13 cellular contexts compared by ENCODE assay signal in genomic region chrX:45006002-45006800, GRCh38.
A peak's percentile ranks its signal among the peaks of the same experiment; 100 is the strongest.
DNase-seq lines count a peak whose midpoint lies in the region; ATAC-seq and TF ChIP-seq lines count a peak whose summit lies in the region.
"Had no signal": no experiment of that assay in that cellular context is flagged by ENCODE, and none has a peak within 500 bp of the region (broad histone marks: within the 10 kb centered on the region; RNA-seq: fewer than 3 reads in every experiment).

No MANE protein-coding gene starts in this region.

- intact Hi-C loops in transverse colon (cut with DNase I; ENCODE audit: low total_unique reads): no loop called here

- ATAC-seq in RWPE2 (ENCODE audit: low read depth): peak; percentile 59
- no peak for ATAC-seq in GM18907 (IDR thresholded peaks at IDR 0.05; ENCODE audit: unreplicated experiment)

- no peak overlapping the region for H3K4me3 ChIP-seq in RWPE2 (ENCODE audit: severe bottlenecking)
- H3K4me3 ChIP-seq in fibroblast of the aortic adventitia (ENCODE audit: low read depth, low read length): no peak overlapping the region
- no peak overlapping the region for H3K4me3 ChIP-seq in transverse colon
- H3K4me3 ChIP-seq: prostate gland, SK-N-MC had no signal

- H3K27ac ChIP-seq in RWPE2 (ENCODE audit: poor library complexity, severe bottlenecking): peak overlapping the region; percentile 36
- no peak overlapping the region for H3K27ac ChIP-seq in transverse colon
- H3K27ac ChIP-seq: prostate gland, SK-N-MC, WERI-Rb-1 had no signal

- no peak for TF ChIP-seq POLR2A in transverse colon (IDR thresholded peaks at IDR 0.05)

- DNase-seq in ACHN (peak; percentile 49), EH (ENCODE audit: low read depth) (peak; percentile 33), RWPE2 (ENCODE audit: low spot score) (no peak), fibroblast of the aortic adventitia (ENCODE audit: low read depth) (peak; percentile 3), NCI-H2029 treated with DMSO at 0.1 percent for 48 hours (lab: John Stamatoyannopoulos, UW) (no peak), transverse colon (no peak), NCI-H1436 treated with DMSO at 0.1 percent for 48 hours (lab: John Stamatoyannopoulos, UW) (no peak)
- DNase-seq: central memory CD4-positive, alpha-beta T cell; stimulated activated CD4-positive, alpha-beta T cell treated with anti-CD3 and anti-CD28 coated beads, Interleukin-4, amount 100 ng/mL, for 4 hours; WERI-Rb-1 had no signal

- no peaks in the 10 kb centered on the region for H3K9me3 ChIP-seq in RWPE2 (ENCODE audit: severe bottlenecking)
- no peaks in the 10 kb centered on the region for H3K9me3 ChIP-seq in transverse colon
- H3K9me3 ChIP-seq: prostate gland had no signal

- H3K36me3 ChIP-seq in RWPE2 (ENCODE audit: low read depth): no peaks in the 10 kb centered on the region
- H3K36me3 ChIP-seq in transverse colon: no peaks in the 10 kb centered on the region
- H3K36me3 ChIP-seq: prostate gland, WERI-Rb-1 had no signal

- TF ChIP-seq CTCF in RWPE2 (IDR thresholded peaks at IDR 0.05; ENCODE audit: poor library complexity, severe bottlenecking): no peak
- TF ChIP-seq CTCF in fibroblast of the aortic adventitia (IDR thresholded peaks at IDR 0.05; ENCODE audit: insufficient read depth, low read length): no peak
- TF ChIP-seq CTCF in transverse colon (IDR thresholded peaks at IDR 0.05): no peak

- H3K4me1 ChIP-seq in RWPE2 (ENCODE audit: insufficient read depth, poor library complexity, severe bottlenecking) (peaks cover 27% of the 10 kb centered on the region), transverse colon (peaks cover under 1 to 5% (median 3%) of the 10 kb centered on the region in 4 donors)
- H3K4me1 ChIP-seq: prostate gland had no signal

- in situ Hi-C loops in ACHN (cut with HindIII; ENCODE audit: low pct_ligation_motif_present, low pct_unique_long_range_greater_than_20kb, low sequenced_read_pairs) (no loop called here), transverse colon (cut with MboI; ENCODE audit: low pct_ligation_motif_present in 1 of 4, low pct_unique_long_range_greater_than_20kb in 1 of 4, low sequenced_read_pairs in 3 of 4) (no loop called here)

- TF ChIP-seq EP300 in transverse colon (IDR thresholded peaks at IDR 0.05; ENCODE audit: low read depth): no peak

- H3K27me3 ChIP-seq in RWPE2 (ENCODE audit: insufficient read depth, poor library complexity, severe bottlenecking) (no peaks in the 10 kb centered on the region), transverse colon (no peaks in the 10 kb centered on the region)

- whole genome bisulfite sequencing in transverse colon (ENCODE audit: low coverage in 1 of 2), 2 donors: 89 to 100% methylated on average over 1 to 13 of the region's 13 CpGs

Comparison
In these comparisons a context has a peak if more than half of its experiments do, and no peak if none do; other contexts are left out.
1. DNase-seq: peak in ACHN (single experiment), EH (single experiment) and fibroblast of the aortic adventitia (single experiment); none in RWPE2 (single experiment), NCI-H2029 treated with DMSO at 0.1 percent for 48 hours (single experiment), transverse colon (single experiment) and NCI-H1436 treated with DMSO at 0.1 percent for 48 hours (single experiment).